In the genomic region with DNA sequence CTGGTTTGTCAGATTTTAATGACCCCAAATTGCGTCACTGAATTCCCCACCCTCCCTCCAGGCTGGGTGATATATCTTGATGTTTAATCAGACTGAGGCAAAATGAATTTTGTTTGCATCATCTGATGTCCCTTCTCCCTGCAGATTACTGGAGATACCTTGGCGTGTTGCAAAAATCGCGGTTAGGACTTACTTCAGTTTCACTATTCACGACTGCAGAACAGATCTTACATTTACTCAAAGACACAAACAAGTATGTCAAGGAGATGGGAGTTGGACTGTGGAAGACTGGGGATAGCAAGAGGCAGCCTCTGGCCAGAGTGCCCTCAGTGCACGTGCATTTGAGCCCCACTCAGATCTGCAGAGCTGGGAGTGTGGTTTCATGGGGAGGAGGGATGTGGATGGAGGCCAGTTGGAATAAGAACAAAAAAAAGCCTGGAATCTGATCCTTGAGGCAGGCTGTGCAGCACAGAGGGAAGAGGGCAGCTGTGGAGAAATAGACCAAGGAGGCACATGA, we compare ENCODE assay signal across 21 cellular contexts.
DNase-seq lines count a peak whose midpoint lies in the region; ATAC-seq, FAIRE-seq and TF ChIP-seq lines count a peak whose summit lies in the region.
"Had no signal": no experiment of that assay in that cellular context is flagged by ENCODE, and none has a peak within 500 bp of the region (broad histone marks: within the 10 kb centered on the region; RNA-seq: fewer than 3 reads in every experiment).

No MANE protein-coding gene starts in this region.

- no peak for FAIRE-seq in urothelium cell line (lab: Jason Lieb, UNC)

- H3K4me3 Mint-ChIP-seq in T-helper 1 cell treated with Interleukin-12 subunit alpha and Interleukin-12 subunit beta and Interleukin-4 antibody, amounts not matched to agents 30 μg/mL and 1 μg/mL, for 36 hours = no peak overlapping the region
- H3K4me3 Mint-ChIP-seq in osteocyte (ENCODE audit: unreplicated experiment) = no peak overlapping the region
- H3K4me3 Mint-ChIP-seq: activated CD4-positive, alpha-beta T cell treated with anti-CD3 and anti-CD28 coated beads, Interleukin-2, amount 10 ng/mL, durations not matched to agents 7 days and 5 days; activated T-cell treated with anti-CD3 and anti-CD28 coated beads, Interleukin-2, amount 50 U/mL, for 24 hours had no signal

- ATAC-seq in HG03196 (IDR thresholded peaks at IDR 0.05; ENCODE audit: unreplicated experiment) = no peak
- ATAC-seq in GM19023 (IDR thresholded peaks at IDR 0.05; ENCODE audit: unreplicated experiment) = no peak
- ATAC-seq: body of pancreas, gastroesophageal sphincter had no signal

- TF ChIP-seq CTCF in astrocyte of the spinal cord (IDR thresholded peaks at IDR 0.05; ENCODE audit: low read depth, low read length) (no peak), osteocyte (IDR thresholded peaks at IDR 0.05) (no peak)

- H3K27ac Mint-ChIP-seq in T-helper 1 cell treated with Interleukin-12 subunit alpha and Interleukin-12 subunit beta and Interleukin-4 antibody, amounts not matched to agents 30 μg/mL and 1 μg/mL, for 36 hours = peak overlapping the region; percentile 77
- H3K27ac Mint-ChIP-seq in osteocyte (ENCODE audit: unreplicated experiment) = peak overlapping the region; percentile 28
- H3K27ac Mint-ChIP-seq: activated CD4-positive, alpha-beta T cell treated with anti-CD3 and anti-CD28 coated beads, Interleukin-2, amount 10 ng/mL, durations not matched to agents 7 days and 5 days; activated T-cell treated with anti-CD3 and anti-CD28 coated beads, Interleukin-2, amount 50 U/mL, for 24 hours; IgD-negative memory B cell had no signal

- no peaks in the 10 kb centered on the region for H3K9me3 Mint-ChIP-seq in T-helper 1 cell treated with Interleukin-12 subunit alpha and Interleukin-12 subunit beta and Interleukin-4 antibody, amounts not matched to agents 30 μg/mL and 1 μg/mL, for 36 hours
- no peaks in the 10 kb centered on the region for H3K9me3 Mint-ChIP-seq in osteocyte (ENCODE audit: unreplicated experiment)
- H3K9me3 Mint-ChIP-seq: activated CD4-positive, alpha-beta T cell treated with anti-CD3 and anti-CD28 coated beads, Interleukin-2, amount 10 ng/mL, durations not matched to agents 7 days and 5 days; activated T-cell treated with anti-CD3 and anti-CD28 coated beads, Interleukin-2, amount 50 U/mL, for 24 hours; IgD-negative memory B cell had no signal

- in situ Hi-C loops in astrocyte of the spinal cord (cut with HindIII; ENCODE audit: low sequenced_read_pairs) = no loop called here

- H3K4me3 ChIP-seq in astrocyte of the spinal cord (ENCODE audit: low read depth, low read length) = no peak overlapping the region
- H3K4me3 ChIP-seq: body of pancreas, gastroesophageal sphincter, HAP-1, spleen had no signal

- no peak for DNase-seq in T-helper 1 cell
- peak; percentile 11 for DNase-seq in M059J (ENCODE audit: low read depth)
- peak; percentile 37 for DNase-seq in astrocyte of the spinal cord (ENCODE audit: low read depth, low spot score)
- no peak for DNase-seq in osteocyte (ENCODE audit: extremely low spot score, unreplicated experiment)
- DNase-seq in urothelium cell line (ENCODE audit: low spot score) = no peak
- DNase-seq: ACHN; activated CD4-positive, alpha-beta T cell treated with anti-CD3 and anti-CD28 coated beads, Interleukin-2, amount 10 ng/mL, durations not matched to agents 7 days and 5 days; activated T-cell treated with anti-CD3 and anti-CD28 coated beads, Interleukin-2, amount 50 U/mL, for 24 hours; body of pancreas; DMS153; mesenchymal stem cell; NCI-H1436 treated with DMSO at 0.1 percent for 48 hours; NCI-H748 treated with DMSO at 0.1 percent for 48 hours; nucleus accumbens; spleen had no signal

- peaks cover 37% of the 10 kb centered on the region for H3K4me1 Mint-ChIP-seq in T-helper 1 cell treated with Interleukin-12 subunit alpha and Interleukin-12 subunit beta and Interleukin-4 antibody, amounts not matched to agents 30 μg/mL and 1 μg/mL, for 36 hours (ENCODE audit: low read depth)
- peaks cover 12% of the 10 kb centered on the region for H3K4me1 Mint-ChIP-seq in osteocyte (ENCODE audit: unreplicated experiment)

- no peaks in the 10 kb centered on the region for H3K27me3 Mint-ChIP-seq in T-helper 1 cell treated with Interleukin-12 subunit alpha and Interleukin-12 subunit beta and Interleukin-4 antibody, amounts not matched to agents 30 μg/mL and 1 μg/mL, for 36 hours (ENCODE audit: low read depth)
- no peaks in the 10 kb centered on the region for H3K27me3 Mint-ChIP-seq in osteocyte (ENCODE audit: unreplicated experiment)
- H3K27me3 Mint-ChIP-seq: activated CD4-positive, alpha-beta T cell treated with anti-CD3 and anti-CD28 coated beads, Interleukin-2, amount 10 ng/mL, durations not matched to agents 7 days and 5 days; IgD-negative memory B cell had no signal

- H3K36me3 Mint-ChIP-seq in T-helper 1 cell treated with Interleukin-12 subunit alpha and Interleukin-12 subunit beta and Interleukin-4 antibody, amounts not matched to agents 30 μg/mL and 1 μg/mL, for 36 hours (ENCODE audit: low read depth) = peaks cover 6% of the 10 kb centered on the region
- peaks cover 4% of the 10 kb centered on the region for H3K36me3 Mint-ChIP-seq in osteocyte (ENCODE audit: unreplicated experiment)

Comparison
In these comparisons a context has a peak if more than half of its experiments do, and no peak if none do; other contexts are left out.
1. DNase-seq: peak in M059J (single experiment) and astrocyte of the spinal cord (single experiment); none in T-helper 1 cell (0 of 5), osteocyte (single experiment) and urothelium cell line (single experiment).